ENCODE assay signal across 26 cellular contexts in the genomic region with DNA sequence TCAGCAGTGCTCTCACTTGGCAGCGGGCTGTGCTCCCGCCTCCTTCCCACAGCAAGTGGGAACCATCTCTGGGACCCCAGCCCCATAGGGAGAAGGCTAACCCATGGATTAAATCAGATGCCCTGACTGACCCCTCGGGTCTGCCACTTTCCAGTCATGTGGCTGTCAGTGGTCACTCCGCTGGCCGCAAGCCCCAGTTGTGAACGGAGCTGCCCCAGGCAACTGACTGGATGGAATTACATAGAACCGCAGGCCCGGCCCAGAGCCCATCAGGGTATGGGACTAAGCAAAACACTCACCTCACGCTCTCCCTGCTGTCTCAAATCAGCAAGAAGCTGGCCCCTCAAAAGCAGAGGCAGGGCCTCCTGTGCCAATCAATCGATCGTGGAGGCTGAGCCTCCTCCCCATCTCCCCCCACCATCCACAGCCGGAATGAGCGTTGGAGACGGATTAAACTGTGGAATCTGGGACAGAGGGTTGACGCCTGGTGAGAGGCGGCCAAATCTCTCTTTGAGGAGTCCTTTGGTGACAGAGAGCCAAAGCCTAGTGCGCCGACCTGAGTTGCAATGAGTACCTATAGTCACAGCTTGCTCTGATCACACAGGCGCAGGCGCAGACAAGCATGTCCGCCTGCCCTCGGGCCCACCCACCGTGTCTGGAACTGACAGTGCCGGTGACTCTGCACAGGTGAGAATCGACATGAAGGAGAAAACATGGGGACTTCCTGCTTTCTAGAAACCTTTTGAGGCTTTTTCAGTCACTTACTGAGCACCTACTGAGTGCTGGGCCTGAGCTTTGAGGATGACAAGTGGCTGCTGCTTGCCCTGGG. TPM values are rescaled to one million over a fixed set of nuclear protein-coding genes. Genes with fewer than 3 reads are reported as not detected.
DNase-seq lines count a peak whose midpoint lies in the region; ATAC-seq and TF ChIP-seq lines count a peak whose summit lies in the region.
"Had no signal": no experiment of that assay in that cellular context is flagged by ENCODE, and none has a peak within 500 bp of the region (broad histone marks: within the 10 kb centered on the region; RNA-seq: fewer than 3 reads in every experiment).

No MANE protein-coding gene starts in this region.

- peak overlapping the region; percentile 39 for H3K27ac Mint-ChIP-seq in CD4-positive, alpha-beta T cell
- H3K27ac Mint-ChIP-seq: activated naive CD4-positive, alpha-beta T cell treated with anti-CD3 and anti-CD28 coated beads, Interleukin-2, amount 50 U/mL, for 24 hours; natural killer cell treated with Interleukin-12 subunit alpha and Interleukin-12 subunit beta and Interleukin-15 and Interleukin-18, amount 100 ng/mL, for 72 hours had no signal

- no peak overlapping the region for H2AFZ ChIP-seq in osteoblast (ENCODE audit: low read length)

- DNase-seq in NCI-H82 (lab: John Stamatoyannopoulos, UW) (peak; percentile 27), NCI-H82 treated with DMSO at 0.1 percent for 48 hours (lab: John Stamatoyannopoulos, UW; ENCODE audit: unreplicated experiment) (no peak), osteoblast (ENCODE audit: insufficient read length, low spot score, missing footprints) (peak; percentile 39), mucosa of gallbladder (ENCODE audit: low spot score) (no peak), amygdala (lab: John Stamatoyannopoulos, UW) (no peak)
- DNase-seq in CD4-positive, alpha-beta T cell: no peak
- DNase-seq: activated T-cell treated with anti-CD3 and anti-CD28 coated beads, Interleukin-2, amount 50 U/mL, for 48 hours; dermis blood vessel endothelial cell; left ventricle myocardium superior; NCI-H1105 treated with DMSO at 0.1 percent for 48 hours; NCI-H2081; NCI-H2227 treated with DMSO at 0.1 percent for 48 hours; NCI-H526 treated with DMSO at 0.1 percent for 48 hours; pancreas; stimulated activated CD4-positive, alpha-beta T cell treated with anti-CD3 and anti-CD28 coated beads, Interleukin-4, amount 100 ng/mL, for 1 hour had no signal

- POLR2A ChIA-PET in CD4-positive, alpha-beta T cell (lab: Charles Lee): no interaction called here

- no peak for TF ChIP-seq CTCF in CD4-positive, alpha-beta T cell (IDR thresholded peaks at IDR 0.05)
- no peak for TF ChIP-seq CTCF in osteoblast (IDR thresholded peaks at IDR 0.05; ENCODE audit: extremely low read depth, low read depth, low read length)

- H3K4me2 ChIP-seq in osteoblast (ENCODE audit: insufficient read depth, low read length): no peak overlapping the region

- no peaks in the 10 kb centered on the region for H3K27me3 ChIP-seq in CD4-positive, alpha-beta T cell (ENCODE audit: control insufficient read depth, insufficient read depth, low read length)
- H3K27me3 ChIP-seq in osteoblast (ENCODE audit: insufficient read depth, low read length): no peaks in the 10 kb centered on the region
- H3K27me3 ChIP-seq: ascending aorta, pancreas had no signal

- no peaks in the 10 kb centered on the region for H3K79me2 ChIP-seq in osteoblast (ENCODE audit: insufficient read depth, low read length)

- no peak overlapping the region for H3K27ac ChIP-seq in CD4-positive, alpha-beta T cell (ENCODE audit: low read depth, low read length)
- H3K27ac ChIP-seq in osteoblast (ENCODE audit: low read depth, low read length): no peak overlapping the region
- H3K27ac ChIP-seq: 22Rv1, ascending aorta, pancreas had no signal

- no peaks in the 10 kb centered on the region for H3K36me3 ChIP-seq in osteoblast (ENCODE audit: insufficient read depth, low read length)
- H3K36me3 ChIP-seq: ascending aorta, HAP-1, pancreas had no signal

- no peaks in the 10 kb centered on the region for H3K9me3 ChIP-seq in CD4-positive, alpha-beta T cell (ENCODE audit: control insufficient read depth, low read length)
- no peaks in the 10 kb centered on the region for H3K9me3 ChIP-seq in osteoblast (ENCODE audit: low read depth, low read length)
- H3K9me3 ChIP-seq: ascending aorta, HAP-1, pancreas had no signal

- H3K4me3 Mint-ChIP-seq in CD4-positive, alpha-beta T cell: no peak overlapping the region
- H3K4me3 Mint-ChIP-seq: activated naive CD4-positive, alpha-beta T cell treated with anti-CD3 and anti-CD28 coated beads, Interleukin-2, amount 50 U/mL, for 24 hours; natural killer cell treated with Interleukin-12 subunit alpha and Interleukin-12 subunit beta and Interleukin-15 and Interleukin-18, amount 100 ng/mL, for 72 hours had no signal

- peaks cover 9% of the 10 kb centered on the region for H3K36me3 Mint-ChIP-seq in CD4-positive, alpha-beta T cell (ENCODE audit: low read depth)
- H3K36me3 Mint-ChIP-seq: activated naive CD4-positive, alpha-beta T cell treated with anti-CD3 and anti-CD28 coated beads, Interleukin-2, amount 50 U/mL, for 24 hours; natural killer cell treated with Interleukin-12 subunit alpha and Interleukin-12 subunit beta and Interleukin-15 and Interleukin-18, amount 100 ng/mL, for 72 hours had no signal

- no peaks in the 10 kb centered on the region for H3K4me1 ChIP-seq in osteoblast (ENCODE audit: insufficient read depth, low read length)
- H3K4me1 ChIP-seq: ascending aorta, HAP-1, pancreas had no signal

- CTCF ChIA-PET in CD4-positive, alpha-beta T cell (lab: Charles Lee): interaction anchor here (0.6 to 1.4 kb wide), 2 partner anchors 64 to 69 kb away, joined by 3 read pairs; a partner anchor contains a TSS

- H3K4me3 ChIP-seq in osteoblast (ENCODE audit: insufficient read depth, low read length): no peak overlapping the region
- H3K4me3 ChIP-seq: ascending aorta, GM12878, HAP-1, K562, pancreas had no signal

- H4K20me1 ChIP-seq in osteoblast (ENCODE audit: insufficient read depth, low read length): no peaks in the 10 kb centered on the region

- no peaks in the 10 kb centered on the region for H3K9me3 Mint-ChIP-seq in CD4-positive, alpha-beta T cell
- H3K9me3 Mint-ChIP-seq: activated naive CD4-positive, alpha-beta T cell treated with anti-CD3 and anti-CD28 coated beads, Interleukin-2, amount 50 U/mL, for 24 hours; natural killer cell treated with Interleukin-12 subunit alpha and Interleukin-12 subunit beta and Interleukin-15 and Interleukin-18, amount 100 ng/mL, for 72 hours had no signal

- intact Hi-C loops in CD4-positive, alpha-beta T cell (cut with DNase I, micrococcal nuclease): loop anchor here in 1 of 2 experiments (5.0 kb wide), 1 partner anchor 38 kb away; a partner anchor contains a TSS

- no peaks in the 10 kb centered on the region for H3K27me3 Mint-ChIP-seq in CD4-positive, alpha-beta T cell
- H3K27me3 Mint-ChIP-seq: activated naive CD4-positive, alpha-beta T cell treated with anti-CD3 and anti-CD28 coated beads, Interleukin-2, amount 50 U/mL, for 24 hours; natural killer cell treated with Interleukin-12 subunit alpha and Interleukin-12 subunit beta and Interleukin-15 and Interleukin-18, amount 100 ng/mL, for 72 hours had no signal

- H3K4me1 Mint-ChIP-seq in CD4-positive, alpha-beta T cell (ENCODE audit: low read depth): peaks cover 6% of the 10 kb centered on the region

- peak; percentile 37 for ATAC-seq in CD4-positive, alpha-beta T cell (ENCODE audit: poor library complexity)
- ATAC-seq in esophagus mucosa (peak; percentile 41), HG03342 (IDR thresholded peaks at IDR 0.05; ENCODE audit: unreplicated experiment) (no peak)
- ATAC-seq: GM12878; K562; left ventricle myocardium superior; natural killer cell treated with Interleukin-12 subunit alpha and Interleukin-12 subunit beta and Interleukin-15 and Interleukin-18, amount 100 ng/mL, for 72 hours had no signal

RNA-seq across cellular contexts. Expression of a gene that starts 38.7 kb away (rescaled TPM):
- 10 to 100 TPM; 50.1 to 51.8 TPM for total RNA-seq in CD4-positive, alpha-beta T cell
- total RNA-seq in esophagus mucosa: 0.20 TPM
- total RNA-seq in osteoblast: 0.36 and 0.88 TPM in 2 replicates
- 9.9 TPM for total RNA-seq in mucosa of gallbladder
- total RNA-seq: ascending aorta, cardiac septum, dermis blood vessel endothelial cell, HT1080 had no signal

RNA-seq across cellular contexts. Expression of a gene that starts 41.7 kb away (rescaled TPM):
- total RNA-seq in CD4-positive, alpha-beta T cell: 1 to 10 TPM; 1.1 to 1.7 TPM
- total RNA-seq in esophagus mucosa (not detected), osteoblast (0.72 and 0.88 TPM in 2 replicates), mucosa of gallbladder (0.26 TPM)
- total RNA-seq: ascending aorta, HT1080 had no signal

RNA-seq across cellular contexts. Expression of a gene that starts 48.3 kb away (rescaled TPM):
- total RNA-seq in CD4-positive, alpha-beta T cell: 10 to 100 TPM; 85.9 to 93.7 TPM
- 7.6 TPM for total RNA-seq in esophagus mucosa
- 0.72 and 0.88 TPM in 2 replicates for total RNA-seq in osteoblast
- 44.3 TPM for total RNA-seq in mucosa of gallbladder

RNA-seq across cellular contexts. Expression of a gene that starts 51.0 kb away (rescaled TPM):
- total RNA-seq in CD4-positive, alpha-beta T cell: 1 to 10 TPM; 3.7 to 4.4 TPM
- total RNA-seq in esophagus mucosa (1.00 TPM), osteoblast (under 0.01 and 0.29 TPM in 2 replicates), mucosa of gallbladder (8.9 TPM)

Comparison
In these comparisons a context has a peak if more than half of its experiments do, and no peak if none do; other contexts are left out.
1. DNase-seq: peak in NCI-H82 (single experiment) and osteoblast (single experiment); none in NCI-H82 treated with DMSO at 0.1 percent for 48 hours (single experiment), CD4-positive, alpha-beta T cell (0 of 10), mucosa of gallbladder (single experiment) and amygdala (0 of 56).